ENCODE assay signal across 8 cellular contexts in the genomic region with DNA sequence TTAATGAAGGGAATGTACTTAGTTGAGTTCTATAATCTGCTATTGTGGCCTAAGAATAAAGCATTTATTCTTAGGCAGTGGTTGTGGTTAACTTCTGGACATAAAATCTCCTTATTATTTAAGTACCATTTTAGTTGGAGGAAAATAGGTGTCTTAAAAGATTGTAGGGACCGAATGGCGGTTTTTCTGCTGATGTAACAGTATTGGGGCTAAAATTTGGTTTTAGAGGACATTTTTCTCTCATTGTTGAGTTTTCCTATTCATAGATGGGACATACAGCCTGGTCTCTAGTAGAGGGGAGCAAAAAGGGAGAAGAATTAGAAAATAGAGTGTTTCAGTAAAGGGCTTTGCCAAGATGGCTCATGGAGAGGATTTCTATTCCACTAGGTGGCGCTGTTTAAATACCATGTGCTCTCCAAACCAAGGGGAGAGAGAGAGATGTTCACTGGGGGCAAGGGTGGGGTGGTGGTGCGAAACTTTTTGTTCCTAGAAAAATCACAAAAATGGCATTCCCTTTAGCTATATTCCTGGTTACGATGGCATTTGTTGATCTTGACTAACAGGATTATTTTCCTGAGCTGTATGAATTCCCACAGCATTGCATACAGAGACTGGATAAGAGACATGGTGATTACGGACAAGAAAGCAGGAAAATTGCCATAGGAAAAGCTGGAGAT. TPM values are rescaled to one million over a fixed set of nuclear protein-coding genes. Genes with fewer than 3 reads are reported as not detected.
DNase-seq lines count a peak whose midpoint lies in the region; ATAC-seq lines count a peak whose summit lies in the region.

No MANE protein-coding gene starts in this region.

- peaks cover 4% of the 10 kb centered on the region for H3K4me1 ChIP-seq in HAP-1

- no peak overlapping the region for H3K27ac Mint-ChIP-seq in activated T-helper 17 cell treated with anti-CD3 and anti-CD28 coated beads, Interleukin-2, amount 50 U/mL, for 72 hours

- DNase-seq in DMS 273 (lab: John Stamatoyannopoulos, UW; ENCODE audit: unreplicated experiment) (peak; percentile 86), HAP-1 (ENCODE audit: low spot score in 2 of 2) (peak; percentile 44 to 56), NCI-H748 treated with DMSO at 0.1 percent for 48 hours (lab: John Stamatoyannopoulos, UW) (peak; percentile 49), globus pallidus (ENCODE audit: low spot score) (peak; percentile 76), pons (ENCODE audit: low spot score) (peak; percentile 91)

- H3K4me3 ChIP-seq in HAP-1: no peak overlapping the region

- H3K36me3 ChIP-seq in HAP-1 (replicated peaks): no peaks in the 10 kb centered on the region

- H3K27me3 ChIP-seq in HAP-1 (ENCODE audit: low read depth): peaks cover 23% of the 10 kb centered on the region

- no peaks in the 10 kb centered on the region for H3K36me3 Mint-ChIP-seq in activated T-helper 17 cell treated with anti-CD3 and anti-CD28 coated beads, Interleukin-2, amount 50 U/mL, for 72 hours (ENCODE audit: low read depth)

- H3K9me3 ChIP-seq in HAP-1: no peaks in the 10 kb centered on the region

- in situ Hi-C loops in HAP-1 (cut with MboI; ENCODE audit: low sequenced_read_pairs): loop anchor here (10.0 kb wide), 1 partner anchor 258 kb away; a partner anchor contains a TSS

- peaks cover 24% of the 10 kb centered on the region for H3K27me3 Mint-ChIP-seq in activated T-helper 17 cell treated with anti-CD3 and anti-CD28 coated beads, Interleukin-2, amount 50 U/mL, for 72 hours

- H3K4me1 Mint-ChIP-seq in activated T-helper 17 cell treated with anti-CD3 and anti-CD28 coated beads, Interleukin-2, amount 50 U/mL, for 72 hours: peaks cover 6% of the 10 kb centered on the region

- H3K9me3 Mint-ChIP-seq in activated T-helper 17 cell treated with anti-CD3 and anti-CD28 coated beads, Interleukin-2, amount 50 U/mL, for 72 hours: no peaks in the 10 kb centered on the region

- H3K4me3 Mint-ChIP-seq in activated T-helper 17 cell treated with anti-CD3 and anti-CD28 coated beads, Interleukin-2, amount 50 U/mL, for 72 hours: no peak overlapping the region

- ATAC-seq in activated T-helper 17 cell treated with anti-CD3 and anti-CD28 coated beads, Interleukin-2, amount 50 U/mL, for 72 hours (replicated peaks): peak; percentile 62
- ATAC-seq in HG03439 (IDR thresholded peaks at IDR 0.05; ENCODE audit: unreplicated experiment): no peak
- ATAC-seq in GM19463 (IDR thresholded peaks at IDR 0.05; ENCODE audit: unreplicated experiment): no peak

RNA-seq across cellular contexts. Expression of a gene that starts 18.3 kb away (rescaled TPM):
- not detected for total RNA-seq in activated T-helper 17 cell treated with anti-CD3 and anti-CD28 coated beads, Interleukin-2, amount 50 U/mL, for 72 hours

RNA-seq across cellular contexts. Expression of a gene that starts 37.4 kb away (rescaled TPM):
- total RNA-seq in activated T-helper 17 cell treated with anti-CD3 and anti-CD28 coated beads, Interleukin-2, amount 50 U/mL, for 72 hours: under 1 TPM; 0.37 to 0.41 TPM
